In the genomic region with DNA sequence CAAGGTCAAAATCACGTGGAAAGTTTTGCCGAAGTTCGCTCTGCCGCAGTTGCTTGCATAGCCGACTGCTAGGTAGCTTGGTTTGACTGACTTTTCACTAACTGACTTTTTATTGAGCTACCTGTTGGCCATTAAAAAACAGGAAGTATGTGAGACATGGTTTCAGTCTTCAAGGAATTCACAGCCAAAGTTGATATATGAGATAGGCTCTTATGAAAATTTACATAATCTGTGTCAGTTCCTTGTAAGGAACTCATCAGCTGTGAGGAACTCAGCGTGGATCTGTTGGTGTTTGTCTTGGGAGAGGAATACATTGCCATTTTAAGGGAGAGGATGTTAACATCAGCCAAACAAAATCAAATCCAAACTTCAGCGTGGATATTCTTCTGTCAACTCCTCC, we compare ENCODE assay signal across 17 cellular contexts. TPM values are rescaled to one million over a fixed set of nuclear protein-coding genes. Genes with fewer than 3 reads are reported as not detected.
DNase-seq lines count a peak whose midpoint lies in the region; ATAC-seq and TF ChIP-seq lines count a peak whose summit lies in the region.
"Had no signal": no experiment of that assay in that cellular context is flagged by ENCODE, and none has a peak within 500 bp of the region (broad histone marks: within the 10 kb centered on the region; RNA-seq: fewer than 3 reads in every experiment).

No MANE protein-coding gene starts in this region.

- H3K36me3 ChIP-seq in left ventricle myocardium inferior = peaks cover 8% of the 10 kb centered on the region

- H3K36me3 Mint-ChIP-seq in endothelial cell (ENCODE audit: low read depth, unreplicated experiment) = peaks cover 6% of the 10 kb centered on the region
- H3K36me3 Mint-ChIP-seq in nephron (ENCODE audit: low read depth) = peaks cover 46% of the 10 kb centered on the region
- H3K36me3 Mint-ChIP-seq: naive B cell had no signal

- no peaks in the 10 kb centered on the region for H3K9me3 Mint-ChIP-seq in endothelial cell (ENCODE audit: unreplicated experiment)
- H3K9me3 Mint-ChIP-seq in nephron = peaks cover 5% of the 10 kb centered on the region
- H3K9me3 Mint-ChIP-seq: activated T-cell treated with anti-CD3 and anti-CD28 coated beads, Interleukin-2, amount 50 U/mL, for 4 hours had no signal

- CTCF ChIA-PET in HEK293T (lab: Yijun Ruan, JAX) = interaction anchor here (0.7 kb wide), 1 partner anchor 1262 kb away, joined by 4 read pairs; no protein-coding TSS in a partner anchor

- no peak for ATAC-seq in right cardiac atrium
- no peak for ATAC-seq in HG03342 (IDR thresholded peaks at IDR 0.05; ENCODE audit: unreplicated experiment)
- ATAC-seq: activated T-cell treated with anti-CD3 and anti-CD28 coated beads, Interleukin-2, amount 50 U/mL, for 4 hours; stimulated activated naive CD8-positive, alpha-beta T cell treated with anti-CD3 and anti-CD28 coated beads, Interleukin-15, Interleukin-2, amounts not matched to agents 100 U/mL and 50 U/mL, for 24 hours had no signal

- no peak for TF ChIP-seq CTCF in left ventricle myocardium inferior (IDR thresholded peaks at IDR 0.05; ENCODE audit: borderline replicate concordance)
- TF ChIP-seq CTCF in endothelial cell (IDR thresholded peaks at IDR 0.05; ENCODE audit: unreplicated experiment) = no peak
- TF ChIP-seq CTCF in nephron (IDR thresholded peaks at IDR 0.05; ENCODE audit: unreplicated experiment in 3 of 3) = no peak

- no peak for DNase-seq in left ventricle myocardium inferior
- DNase-seq in right cardiac atrium = no peak
- DNase-seq in endothelial cell (ENCODE audit: low spot score) = no peak
- DNase-seq in ecto neural progenitor cell (ENCODE audit: low spot score) = no peak
- no peak for DNase-seq in NCI-H748 (lab: John Stamatoyannopoulos, UW; ENCODE audit: unreplicated experiment)
- DNase-seq in HEK293T (ENCODE audit: extremely low spot score) = no peak
- DNase-seq: activated T-cell treated with anti-CD3 and anti-CD28 coated beads, Interleukin-2, amount 50 U/mL, for 4 hours; amniotic stem cell; MV-4-11; naive B cell; NCI-H2171 treated with DMSO at 0.1 percent for 48 hours; sigmoid colon; stimulated activated naive CD8-positive, alpha-beta T cell treated with anti-CD3 and anti-CD28 coated beads, Interleukin-15, Interleukin-2, amounts not matched to agents 100 U/mL and 50 U/mL, for 24 hours had no signal

- H3K4me1 ChIP-seq in left ventricle myocardium inferior = peaks cover 37% of the 10 kb centered on the region
- H3K4me1 ChIP-seq in right cardiac atrium (ENCODE audit: control insufficient read depth, insufficient read depth, low read length) = peaks cover 6% of the 10 kb centered on the region

- H3K9me3 ChIP-seq in left ventricle myocardium inferior (replicated peaks) (no peaks in the 10 kb centered on the region), right cardiac atrium (ENCODE audit: control insufficient read depth, low read length) (no peaks in the 10 kb centered on the region)
- H3K9me3 ChIP-seq: sigmoid colon had no signal

- H3K27ac ChIP-seq in left ventricle myocardium inferior (replicated peaks) (peak overlapping the region; percentile 18), right cardiac atrium (ENCODE audit: low read length) (no peak overlapping the region)

- H3K4me3 ChIP-seq in left ventricle myocardium inferior (no peak overlapping the region), right cardiac atrium (ENCODE audit: low read length) (no peak overlapping the region)
- H3K4me3 ChIP-seq: sigmoid colon had no signal

- H3K27me3 ChIP-seq in left ventricle myocardium inferior (ENCODE audit: low read depth) = no peaks in the 10 kb centered on the region
- no peaks in the 10 kb centered on the region for H3K27me3 ChIP-seq in right cardiac atrium (ENCODE audit: control insufficient read depth, insufficient read depth)
- H3K27me3 ChIP-seq: sigmoid colon had no signal

- POLR2A ChIA-PET in HEK293T (lab: Yijun Ruan, JAX) = no interaction called here

- H3K27me3 Mint-ChIP-seq in endothelial cell (ENCODE audit: unreplicated experiment) (peaks cover 2% of the 10 kb centered on the region), nephron (ENCODE audit: low read depth) (peaks cover 3% of the 10 kb centered on the region)

- no peak overlapping the region for H3K4me3 Mint-ChIP-seq in endothelial cell (ENCODE audit: unreplicated experiment)
- peak overlapping the region in 2 of 3 experiments; percentile 5 to 66 for H3K4me3 Mint-ChIP-seq in nephron
- H3K4me3 Mint-ChIP-seq: activated T-cell treated with anti-CD3 and anti-CD28 coated beads, Interleukin-2, amount 50 U/mL, for 4 hours; naive B cell had no signal

- H3K27ac Mint-ChIP-seq in endothelial cell (ENCODE audit: unreplicated experiment) (peak overlapping the region; percentile 31), nephron (peak overlapping the region; percentile 92 to 97 (median 94))
- H3K27ac Mint-ChIP-seq: naive B cell had no signal

- 64% methylated on average over 7 of the region's 7 CpGs for whole genome bisulfite sequencing in right cardiac atrium

- intact Hi-C loops in left ventricle myocardium inferior (cut with micrococcal nuclease) = no loop called here
- intact Hi-C loops in right cardiac atrium (cut with DNase I) = no loop called here

- H3K4me1 Mint-ChIP-seq in endothelial cell (ENCODE audit: unreplicated experiment) (peaks cover 40% of the 10 kb centered on the region), nephron (peaks cover 67% of the 10 kb centered on the region)
- H3K4me1 Mint-ChIP-seq: naive B cell had no signal

TF ChIP-seq in HEK293T, 16 proteins besides CTCF, POLR2A, EP300 and RAD21:
- TF ChIP-seq ZNF384 (IDR thresholded peaks at IDR 0.05) (no peak), BHLHE40 (IDR thresholded peaks at IDR 0.05; ENCODE audit: borderline replicate concordance) (no peak), NFRKB (IDR thresholded peaks at IDR 0.05) (no peak), FOXM1 (IDR thresholded peaks at IDR 0.05; ENCODE audit: borderline replicate concordance) (no peak), FOXA1 (IDR thresholded peaks at IDR 0.05) (no peak), LEF1 (IDR thresholded peaks at IDR 0.05; ENCODE audit: borderline replicate concordance) (no peak)

RNA-seq across cellular contexts. Expression of a gene that starts 2.1 kb away (rescaled TPM):
- total RNA-seq in left ventricle myocardium inferior (not detected), right cardiac atrium (not detected), endothelial cell (ENCODE audit: unreplicated experiment) (not detected)
- polyA plus RNA-seq in right cardiac atrium = not detected
- total RNA-seq: activated T-cell treated with anti-CD3 and anti-CD28 coated beads, Interleukin-2, amount 50 U/mL, for 4 hours; frontal cortex; HT-29; sigmoid colon had no signal
- polyA plus RNA-seq: sigmoid colon had no signal

RNA-seq across cellular contexts. Expression of a gene that starts 32.1 kb away (rescaled TPM):
- total RNA-seq in left ventricle myocardium inferior (17.6 TPM), right cardiac atrium (10 to 100 TPM; 18.2 to 27.6 (median 23.6) TPM), endothelial cell (ENCODE audit: unreplicated experiment) (167 TPM)
- 8.3 TPM for polyA plus RNA-seq in right cardiac atrium
